20 cellular contexts compared by ENCODE assay signal in the genomic region with DNA sequence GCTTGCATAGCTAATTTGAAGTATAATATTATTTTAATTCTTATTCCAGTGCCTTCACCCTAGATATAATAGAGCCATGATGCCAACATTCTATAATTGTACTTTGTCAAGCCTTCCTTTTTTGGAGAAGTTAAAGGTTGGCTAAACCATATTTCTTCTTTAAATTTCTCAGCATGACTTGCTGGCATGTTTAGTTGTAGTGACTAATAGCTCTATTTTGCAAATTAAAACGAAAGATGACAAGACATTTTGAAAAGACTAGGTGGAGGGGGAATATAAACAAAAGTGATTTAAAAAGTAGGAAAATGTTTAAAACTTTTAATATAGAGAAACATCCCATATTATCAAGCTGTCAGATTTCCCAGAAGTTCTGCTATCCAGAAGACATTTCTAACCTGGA.
"Had no signal": no experiment of that assay in that cellular context is flagged by ENCODE, and none has a peak within 500 bp of the region (broad histone marks: within the 10 kb centered on the region; RNA-seq: fewer than 3 reads in every experiment).

No MANE protein-coding gene starts in this region.

- H3K27ac ChIP-seq: esophagus muscularis mucosa, neural progenitor cell, tibial artery, upper lobe of left lung, uterus had no signal

- H3K9me3 ChIP-seq: esophagus muscularis mucosa, spleen, tibial artery, upper lobe of left lung, uterus had no signal

- ATAC-seq: left colon; left ventricle myocardium superior; natural killer cell treated with Interleukin-12 subunit alpha and Interleukin-12 subunit beta and Interleukin-15 and Interleukin-18, amount 100 ng/mL, for 72 hours; sciatic nerve; stimulated activated memory B cell treated with anti-CD40 and anti-IgM and Interleukin-4, amounts not matched to agents 10 μg/mL and 1 μg/mL and 100 μg/mL, for 72 hours had no signal

- H3K27me3 ChIP-seq: esophagus muscularis mucosa, neural progenitor cell, tibial artery, upper lobe of left lung, uterus had no signal

- H3K4me3 ChIP-seq: esophagus muscularis mucosa, lung, neural progenitor cell, spleen, tibial artery, upper lobe of left lung, uterus had no signal

- DNase-seq: effector memory CD4-positive, alpha-beta T cell; kidney; left colon; left ventricle myocardium superior; mesenchymal stem cell; midbrain; posterior cingulate gyrus; spleen; stimulated activated CD4-positive, alpha-beta T cell treated with anti-CD3 and anti-CD28 coated beads, Interleukin-15, amount 100 ng/mL, for 24 hours; stimulated activated CD4-positive, alpha-beta T cell treated with anti-CD3 and anti-CD28 coated beads, Interleukin-1b, Interleukin-23, amount 100 ng/mL, for 48 hours; stimulated activated CD4-positive, alpha-beta T cell treated with anti-CD3 and anti-CD28 coated beads, Interleukin-4, amount 100 ng/mL, for 24 hours; tibial artery; upper lobe of left lung; uterus had no signal

- H3K36me3 ChIP-seq: esophagus muscularis mucosa, neural progenitor cell, spleen, tibial artery, upper lobe of left lung, uterus had no signal

- H3K4me1 ChIP-seq: tibial artery, upper lobe of left lung, uterus had no signal
